ENCODE assay signal across 3 cellular contexts in genomic region chr16:86256995-86257394, GRCh38.
TF ChIP-seq lines count a peak whose summit lies in the region.

No MANE protein-coding gene starts in this region.

TF ChIP-seq in IMR-90, 13 proteins besides CTCF, POLR2A, EP300 and RAD21:
- TF ChIP-seq RCOR1 (IDR thresholded peaks at IDR 0.05; ENCODE audit: insufficient replicate concordance, low read length) (no peak), NFE2L2 (IDR thresholded peaks at IDR 0.05; ENCODE audit: low read depth, low read length) (peak; percentile 95), MAFK (IDR thresholded peaks at IDR 0.05; ENCODE audit: low read depth, low read length) (peak; percentile 84)

TF ChIP-seq in H1, 55 proteins besides CTCF, POLR2A, EP300 and RAD21:
- TF ChIP-seq BACH1 (IDR thresholded peaks at IDR 0.05; ENCODE audit: low read length) (peak; percentile 70), MAFK (IDR thresholded peaks at IDR 0.05; ENCODE audit: low read depth, low read length) (peak; percentile 65), YY1 (IDR thresholded peaks at IDR 0.05; ENCODE audit: low read depth, low read length) (no peak)

TF ChIP-seq in GM12891, 5 proteins besides CTCF, POLR2A, EP300 and RAD21:
- TF ChIP-seq SPI1 (IDR thresholded peaks at IDR 0.05; ENCODE audit: low read depth, low read length): no peak
- no peak for TF ChIP-seq PAX5 (IDR thresholded peaks at IDR 0.05; ENCODE audit: insufficient read depth, low read length, severe bottlenecking)
- TF ChIP-seq POU2F2 (IDR thresholded peaks at IDR 0.05; ENCODE audit: low read depth, low read length): no peak
- no peak for TF ChIP-seq TAF1 (IDR thresholded peaks at IDR 0.05; ENCODE audit: low read depth, low read length)
- TF ChIP-seq POLR2AphosphoS5 (IDR thresholded peaks at IDR 0.05; ENCODE audit: low read depth, low read length): no peak
